Comparison of ENCODE assay signal across 27 cellular contexts in the genomic region with DNA sequence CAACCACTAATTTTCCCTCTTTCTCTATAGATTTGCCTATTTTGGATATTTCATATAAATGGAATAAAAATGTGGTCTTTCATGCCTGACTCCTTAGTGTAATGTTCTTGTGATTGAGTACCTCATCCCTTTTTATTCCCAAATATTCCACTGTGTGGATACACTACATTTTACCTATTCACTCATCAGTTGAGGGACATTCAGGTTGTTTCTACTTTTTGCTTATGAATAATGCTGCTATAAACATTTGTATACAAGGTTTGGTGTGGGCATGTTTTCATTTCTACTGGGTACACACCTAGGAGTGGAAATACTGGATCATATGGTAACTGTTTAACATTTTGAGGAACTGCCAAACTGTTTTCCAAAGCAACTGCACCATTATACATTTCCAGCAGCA. TPM values are rescaled to one million over a fixed set of nuclear protein-coding genes. Genes with fewer than 3 reads are reported as not detected.
A peak's percentile ranks its signal among the peaks of the same experiment; 100 is the strongest.
DNase-seq lines count a peak whose midpoint lies in the region; ATAC-seq and TF ChIP-seq lines count a peak whose summit lies in the region.
"Had no signal": no experiment of that assay in that cellular context is flagged by ENCODE, and none has a peak within 500 bp of the region (broad histone marks: within the 10 kb centered on the region; RNA-seq: fewer than 3 reads in every experiment).

No MANE protein-coding gene starts in this region.

- peaks cover 44% of the 10 kb centered on the region for H3K4me1 Mint-ChIP-seq in Caco-2 (ENCODE audit: low read depth, unreplicated experiment)

- POLR2A ChIA-PET in Caco-2 (lab: Charles Lee): no interaction called here
- POLR2A ChIA-PET in OCI-LY7 (lab: Charles Lee): interaction anchor here (0.6 to 2.7 kb wide), 6 partner anchors 35 to 119 kb away, joined by 3 to 7 read pairs (median 3); no protein-coding TSS in a partner anchor

- H3K27ac ChIP-seq in BLaER1 treated with 17β-estradiol and CSF1 and Interleukin-3, amounts not matched to agents 10 nM and 100 nM: peak overlapping the region in 8 of 11 experiments; percentile 35 to 98 (median 95); a peak in 16 of 22 replicates
- H3K27ac ChIP-seq in OCI-LY7 (ENCODE audit: low read depth, low read length, poor library complexity, severe bottlenecking) (peak overlapping the region; percentile 7), osteoblast (ENCODE audit: low read depth, low read length) (no peak overlapping the region)
- H3K27ac ChIP-seq: epithelial cell of prostate, SK-N-MC, suprapubic skin, VCaP had no signal

- peaks cover 0 to 4% (median under 1%) of the 10 kb centered on the region in 11 experiments; a peak in 7 of 22 replicates for H3K9me3 ChIP-seq in BLaER1 treated with 17β-estradiol and CSF1 and Interleukin-3, amounts not matched to agents 10 nM and 100 nM (replicated peaks in 1 of 11)
- H3K9me3 ChIP-seq in Caco-2 (no peaks in the 10 kb centered on the region), OCI-LY7 (ENCODE audit: low read length) (no peaks in the 10 kb centered on the region), osteoblast (ENCODE audit: low read depth, low read length) (no peaks in the 10 kb centered on the region)
- H3K9me3 ChIP-seq: suprapubic skin, uterus had no signal

- H3K4me3 ChIP-seq in BLaER1 treated with 17β-estradiol and CSF1 and Interleukin-3, amounts not matched to agents 10 nM and 100 nM: peak overlapping the region in 4 of 10 experiments; percentile 24 to 89 (median 82); a peak in 5 of 20 replicates
- no peak overlapping the region for H3K4me3 ChIP-seq in Caco-2 (ENCODE audit: low read depth, low read length)
- no peak overlapping the region for H3K4me3 ChIP-seq in OCI-LY7 (ENCODE audit: low read depth, low read length, poor library complexity, severe bottlenecking)
- no peak overlapping the region for H3K4me3 ChIP-seq in osteoblast (ENCODE audit: insufficient read depth, low read length)
- H3K4me3 ChIP-seq: SK-N-MC, smooth muscle cell, suprapubic skin, uterus had no signal

- H2AFZ ChIP-seq in OCI-LY7 (ENCODE audit: low read length): no peak overlapping the region
- no peak overlapping the region for H2AFZ ChIP-seq in osteoblast (ENCODE audit: low read length)

- H3K79me2 ChIP-seq in OCI-LY7 (ENCODE audit: insufficient read depth, low read depth, low read length): peaks cover 94% of the 10 kb centered on the region
- H3K79me2 ChIP-seq in osteoblast (ENCODE audit: insufficient read depth, low read length): peaks cover 93% of the 10 kb centered on the region

- peak overlapping the region; percentile 34 for H3K4me3 Mint-ChIP-seq in Caco-2 (ENCODE audit: unreplicated experiment)
- H3K4me3 Mint-ChIP-seq: activated CD4-positive, alpha-beta T cell treated with anti-CD3 and anti-CD28 coated beads, Interleukin-2, amount 10 ng/mL, durations not matched to agents 7 days and 5 days; activated naive CD8-positive, alpha-beta T cell treated with anti-CD3 and anti-CD28 coated beads, Interleukin-2, amount 50 U/mL, for 24 hours; CD4-positive, alpha-beta memory T cell had no signal

- peak overlapping the region in 5 of 11 experiments; percentile 7 to 96 (median 90); a peak in 6 of 22 replicates for H3K9ac ChIP-seq in BLaER1 treated with 17β-estradiol and CSF1 and Interleukin-3, amounts not matched to agents 10 nM and 100 nM

- no peak for DNase-seq in Caco-2
- DNase-seq in OCI-LY7 (ENCODE audit: low spot score): no peak
- peak; percentile 32 for DNase-seq in osteoblast (ENCODE audit: insufficient read length, low spot score, missing footprints)
- no peak for DNase-seq in kidney tubule cell (ENCODE audit: low spot score)
- DNase-seq in NCI-H226: no peak
- DNase-seq: activated CD4-positive, alpha-beta T cell treated with anti-CD3 and anti-CD28 coated beads, Interleukin-2, amount 10 ng/mL, durations not matched to agents 7 days and 5 days; activated naive CD8-positive, alpha-beta T cell treated with anti-CD3 and anti-CD28 coated beads, Interleukin-2, amount 50 U/mL, for 24 hours; CD4-positive, alpha-beta memory T cell; cerebellar nuclear complex; DMS153; GOT3; head of caudate nucleus; kidney glomerular epithelial cell; mammary epithelial cell; NCI-H187; NCI-H526 treated with DMSO at 0.1 percent for 48 hours; RPMI8226; stimulated activated CD4-positive, alpha-beta T cell treated with anti-CD3 and anti-CD28 coated beads, Interleukin-2, amount 100 ng/mL, for 24 hours; uterus had no signal

- H3K9me3 Mint-ChIP-seq in Caco-2 (ENCODE audit: unreplicated experiment): no peaks in the 10 kb centered on the region
- H3K9me3 Mint-ChIP-seq: activated CD4-positive, alpha-beta T cell treated with anti-CD3 and anti-CD28 coated beads, Interleukin-2, amount 10 ng/mL, durations not matched to agents 7 days and 5 days; activated naive CD8-positive, alpha-beta T cell treated with anti-CD3 and anti-CD28 coated beads, Interleukin-2, amount 50 U/mL, for 24 hours; activated T-helper 2 cell treated with anti-CD3 and anti-CD28 coated beads, Interferon-gamma antibody, Interleukin-2, Interleukin-4, amounts not matched to agents 10 μg/mL and 5 μg/mL and 100 μg/mL, durations not matched to agents 14 hours and 24 hours and 36 hours had no signal

- intact Hi-C loops in Caco-2 (cut with micrococcal nuclease; ENCODE audit: unreplicated experiment): no loop called here
- intact Hi-C loops in OCI-LY7 (cut with micrococcal nuclease; ENCODE audit: unreplicated experiment): no loop called here

- CTCF ChIA-PET in Caco-2 (lab: Charles Lee) (interaction anchor here (0.6 kb wide), 2 partner anchors 37 to 165 kb away, joined by 4 to 5 read pairs; no protein-coding TSS in a partner anchor), OCI-LY7 (lab: Charles Lee; ENCODE audit: unreplicated experiment) (no interaction called here)

- peak overlapping the region; percentile 83 to 98 (median 95); a peak in 21 of 22 replicates for H3K4me2 ChIP-seq in BLaER1 treated with 17β-estradiol and CSF1 and Interleukin-3, amounts not matched to agents 10 nM and 100 nM
- H3K4me2 ChIP-seq in OCI-LY7 (ENCODE audit: low read length): peak overlapping the region; percentile 86
- H3K4me2 ChIP-seq in osteoblast (ENCODE audit: insufficient read depth, low read length): no peak overlapping the region
- H3K4me2 ChIP-seq: smooth muscle cell had no signal

- peaks cover 58 to 75% (median 71%) of the 10 kb centered on the region in 10 experiments for H3K4me1 ChIP-seq in BLaER1 treated with 17β-estradiol and CSF1 and Interleukin-3, amounts not matched to agents 10 nM and 100 nM
- H3K4me1 ChIP-seq in Caco-2 (peaks cover 43% of the 10 kb centered on the region), OCI-LY7 (ENCODE audit: insufficient read depth, low read length, poor library complexity, severe bottlenecking) (peaks cover 78% of the 10 kb centered on the region), osteoblast (ENCODE audit: insufficient read depth, low read length) (peaks cover 40% of the 10 kb centered on the region)

- H3K9me2 ChIP-seq in OCI-LY7 (ENCODE audit: insufficient read depth, low read length): no peaks in the 10 kb centered on the region

- peaks cover 73% of the 10 kb centered on the region for H3K36me3 Mint-ChIP-seq in Caco-2 (ENCODE audit: insufficient read depth, unreplicated experiment)

- H3K27me3 Mint-ChIP-seq in Caco-2 (ENCODE audit: insufficient read depth, unreplicated experiment): no peaks in the 10 kb centered on the region

- H3K36me3 ChIP-seq in BLaER1 treated with 17β-estradiol and CSF1 and Interleukin-3, amounts not matched to agents 10 nM and 100 nM: peaks cover 0 to 44% (median 25%) of the 10 kb centered on the region in 11 experiments; a peak in 17 of 22 replicates
- H3K36me3 ChIP-seq in Caco-2 (ENCODE audit: control insufficient read depth, insufficient read depth, low read length) (peaks cover 2% of the 10 kb centered on the region; the same call in 1 of the 2 replicates), OCI-LY7 (ENCODE audit: insufficient read depth, low read length) (peaks cover 4% of the 10 kb centered on the region; the same call in 1 of the 2 replicates), osteoblast (ENCODE audit: insufficient read depth, low read length) (no peaks in the 10 kb centered on the region)
- H3K36me3 ChIP-seq: suprapubic skin, uterus had no signal

- peaks cover 8 to 86% (median 48%) of the 10 kb centered on the region in 11 experiments; a peak in 21 of 22 replicates for H4K20me1 ChIP-seq in BLaER1 treated with 17β-estradiol and CSF1 and Interleukin-3, amounts not matched to agents 10 nM and 100 nM
- H4K20me1 ChIP-seq in OCI-LY7 (ENCODE audit: insufficient read depth, low read length): no peaks in the 10 kb centered on the region
- H4K20me1 ChIP-seq in osteoblast (ENCODE audit: insufficient read depth, low read length): peaks cover 34% of the 10 kb centered on the region

- BruUV-seq in Caco-2 (replicated peaks; lab: Mats Ljungman, UMichigan): no TSS peak
- no TSS peak for BruUV-seq in OCI-LY7 (replicated peaks; lab: Mats Ljungman, UMichigan)

- no peaks in the 10 kb centered on the region for H3K27me3 ChIP-seq in BLaER1 treated with 17β-estradiol and CSF1 and Interleukin-3, amounts not matched to agents 10 nM and 100 nM
- H3K27me3 ChIP-seq in Caco-2 (replicated peaks; ENCODE audit: control insufficient read depth, insufficient read depth, low read length) (no peaks in the 10 kb centered on the region), osteoblast (ENCODE audit: insufficient read depth, low read length) (no peaks in the 10 kb centered on the region)
- H3K27me3 ChIP-seq: suprapubic skin, uterus had no signal

- no peak for TF ChIP-seq CTCF in Caco-2 (IDR thresholded peaks at IDR 0.05; ENCODE audit: insufficient read depth in 1 of 2, low read depth in 1 of 2, low read length in 1 of 2, severe bottlenecking in 1 of 2, unreplicated experiment in 1 of 2)
- TF ChIP-seq CTCF in OCI-LY7 (conservative IDR thresholded peaks at IDR 0.05; ENCODE audit: low read length): no peak
- TF ChIP-seq CTCF in osteoblast (IDR thresholded peaks at IDR 0.05; ENCODE audit: extremely low read depth, low read depth, low read length): no peak

- ATAC-seq in GM21825 (IDR thresholded peaks at IDR 0.05; ENCODE audit: unreplicated experiment): no peak
- ATAC-seq: activated naive CD8-positive, alpha-beta T cell treated with anti-CD3 and anti-CD28 coated beads, Interleukin-2, amount 50 U/mL, for 24 hours had no signal

- peak overlapping the region; percentile 47 for H3K27ac Mint-ChIP-seq in Caco-2 (ENCODE audit: unreplicated experiment)
- H3K27ac Mint-ChIP-seq: activated CD4-positive, alpha-beta T cell treated with anti-CD3 and anti-CD28 coated beads, Interleukin-2, amount 10 ng/mL, durations not matched to agents 7 days and 5 days; activated naive CD8-positive, alpha-beta T cell treated with anti-CD3 and anti-CD28 coated beads, Interleukin-2, amount 50 U/mL, for 24 hours had no signal

RNA-seq across cellular contexts. Expression of gene WBP4, which starts 5.1 kb away (rescaled TPM):
- 12.9 and 13.6 TPM in 2 replicates for total RNA-seq in Caco-2 (2022)
- 5.9 and 7.9 TPM in 2 replicates for total RNA-seq in OCI-LY7 (2014; rRNA removed; shearing (Covaris generic))
- total RNA-seq in OCI-LY7 (2022): 7.3 and 8.6 TPM in 2 replicates
- 6.8 and 8.7 TPM in 2 replicates for total RNA-seq in osteoblast

RNA-seq across cellular contexts. Expression of gene ELF1, which starts 37.1 kb away (rescaled TPM):
- total RNA-seq in Caco-2 (2022) (108 and 116 TPM in 2 replicates), OCI-LY7 (2022) (248 and 276 TPM in 2 replicates), osteoblast (60.7 and 63.0 TPM in 2 replicates)
- 106 and 111 TPM in 2 replicates for total RNA-seq in OCI-LY7 (2014; rRNA removed; shearing (Covaris generic))
